In genomic region chr1:65477414-65478378, GRCh38 we compare ENCODE assay signal across 15 cellular contexts.
"Had no signal": no experiment of that assay in that cellular context is flagged by ENCODE, and none has a peak within 500 bp of the region (broad histone marks: within the 10 kb centered on the region; RNA-seq: fewer than 3 reads in every experiment).

No MANE protein-coding gene starts in this region.

- FAIRE-seq: kidney had no signal

- H3K36me3 ChIP-seq: adrenal gland, lower lobe of right lung, neutrophil had no signal

- H3K4me3 ChIP-seq: adrenal gland, lower lobe of right lung had no signal

- H3K27ac ChIP-seq: adrenal gland, lower lobe of right lung, neutrophil had no signal

- DNase-seq: activated CD4-positive, alpha-beta T cell treated with anti-CD3 and anti-CD28 coated beads, Interleukin-2, amount 10 ng/mL, durations not matched to agents 7 days and 5 days; activated CD4-positive, CD25-positive, alpha-beta regulatory T cell; activated naive CD4-positive, alpha-beta T cell treated with anti-CD3 and anti-CD28 coated beads, Interleukin-2, amount 10 ng/mL, durations not matched to agents 7 days and 5 days; activated T-cell treated with anti-CD3 and anti-CD28 coated beads for 4 hours; adrenal gland; dermis blood vessel endothelial cell; endodermal cell; kidney; lower lobe of right lung; naive B cell; posterior cingulate gyrus; substantia nigra had no signal

- ATAC-seq: esophagus mucosa; lower lobe of right lung; stimulated activated memory B cell treated with anti-CD40 and anti-IgM and Interleukin-4, amounts not matched to agents 10 μg/mL and 1 μg/mL and 100 μg/mL, for 72 hours had no signal

- H3K9me3 ChIP-seq: adrenal gland, lower lobe of right lung, neutrophil had no signal

- H3K4me1 ChIP-seq: adrenal gland, lower lobe of right lung had no signal

- H3K27me3 ChIP-seq: adrenal gland, neutrophil had no signal
